ENCODE assay signal across 16 cellular contexts in the genomic region with DNA sequence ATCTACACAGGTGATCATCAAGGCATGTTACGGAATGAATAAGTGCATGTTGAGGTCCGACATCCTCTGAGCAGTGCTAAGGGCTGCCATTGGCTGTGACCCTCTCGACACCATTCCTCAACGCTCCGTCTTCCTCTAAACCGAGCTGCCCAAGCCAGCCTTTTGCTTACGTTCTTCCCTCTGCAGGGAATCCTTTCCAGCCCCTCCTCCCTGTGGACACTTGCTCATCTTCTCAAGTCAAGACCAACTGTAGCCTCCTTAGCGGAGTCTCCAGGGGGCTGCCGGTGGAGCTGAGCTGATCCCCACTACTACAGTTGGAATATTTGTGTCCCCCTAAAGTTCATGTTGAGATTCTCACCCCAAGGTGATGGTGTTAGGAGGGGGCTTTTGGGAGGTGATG.
DNase-seq lines count a peak whose midpoint lies in the region; ATAC-seq and TF ChIP-seq lines count a peak whose summit lies in the region.
"Had no signal": no experiment of that assay in that cellular context is flagged by ENCODE, and none has a peak within 500 bp of the region (broad histone marks: within the 10 kb centered on the region; RNA-seq: fewer than 3 reads in every experiment).

No MANE protein-coding gene starts in this region.

- H3K27ac ChIP-seq in lung (ENCODE audit: low read depth in 1 of 2, low read length in 1 of 2): no peak overlapping the region

- TF ChIP-seq CTCF in lung (IDR thresholded peaks at IDR 0.05; ENCODE audit: control extremely low read depth, extremely low read depth): no peak

- no peaks in the 10 kb centered on the region for H3K4me1 Mint-ChIP-seq in activated T-cell treated with anti-CD3 and anti-CD28 coated beads, Interleukin-2, amount 50 U/mL, for 24 hours (ENCODE audit: low read depth)
- H3K4me1 Mint-ChIP-seq: CD4-positive, alpha-beta memory T cell had no signal

- peaks cover 0 to 5% of the 10 kb centered on the region in 2 donors for H3K9me3 ChIP-seq in lung (ENCODE audit: control insufficient read depth in 2 of 2, insufficient read depth in 1 of 2, low read length in 1 of 2)
- H3K9me3 ChIP-seq: HAP-1 had no signal

- no peaks in the 10 kb centered on the region for H3K9me3 Mint-ChIP-seq in activated T-cell treated with anti-CD3 and anti-CD28 coated beads, Interleukin-2, amount 50 U/mL, for 24 hours

- H3K27me3 Mint-ChIP-seq in activated T-cell treated with anti-CD3 and anti-CD28 coated beads, Interleukin-2, amount 50 U/mL, for 24 hours: no peaks in the 10 kb centered on the region
- H3K27me3 Mint-ChIP-seq: CD4-positive, alpha-beta memory T cell had no signal

- whole genome bisulfite sequencing in lung, 2 donors: 91 to 95% methylated on average over 9 of the region's 9 CpGs

- no peaks in the 10 kb centered on the region for H3K36me3 ChIP-seq in lung (ENCODE audit: control insufficient read depth in 2 of 2, insufficient read depth in 2 of 2, low read length in 2 of 2)
- H3K36me3 ChIP-seq: HAP-1 had no signal

- no peaks in the 10 kb centered on the region for H3K36me3 Mint-ChIP-seq in activated T-cell treated with anti-CD3 and anti-CD28 coated beads, Interleukin-2, amount 50 U/mL, for 24 hours (ENCODE audit: low read depth)
- H3K36me3 Mint-ChIP-seq: CD4-positive, alpha-beta memory T cell had no signal

- no peak overlapping the region for H3K4me3 ChIP-seq in lung
- H3K4me3 ChIP-seq: HAP-1 had no signal

- no peaks in the 10 kb centered on the region for H3K27me3 ChIP-seq in lung (ENCODE audit: control insufficient read depth, insufficient read depth)

- H3K4me3 Mint-ChIP-seq in activated T-cell treated with anti-CD3 and anti-CD28 coated beads, Interleukin-2, amount 50 U/mL, for 24 hours: no peak overlapping the region
- H3K4me3 Mint-ChIP-seq: CD4-positive, alpha-beta memory T cell; HFFc6 had no signal

- no peak overlapping the region for H3K27ac Mint-ChIP-seq in activated T-cell treated with anti-CD3 and anti-CD28 coated beads, Interleukin-2, amount 50 U/mL, for 24 hours
- H3K27ac Mint-ChIP-seq: CD4-positive, alpha-beta memory T cell; HFFc6 had no signal

- intact Hi-C loops in posterior vena cava (cut with DNase I): no loop called here

- no peak for ATAC-seq in lung (ENCODE audit: insufficient read depth, low FRiP score)
- ATAC-seq in GM21381 (IDR thresholded peaks at IDR 0.05; ENCODE audit: unreplicated experiment): no peak

- no peaks in the 10 kb centered on the region for H3K4me1 ChIP-seq in lung (ENCODE audit: control insufficient read depth in 2 of 2, insufficient read depth in 2 of 2, low read length in 2 of 2)
- H3K4me1 ChIP-seq: HAP-1 had no signal

- peak; percentile 4 for DNase-seq in activated CD8-positive, alpha-beta memory T cell treated with anti-CD3 and anti-CD28 coated beads for 24 hours
- no peak for DNase-seq in activated CD8-positive, alpha-beta memory T cell treated with anti-CD3 and anti-CD28 coated beads, Interleukin-2, amount 50 U/mL, for 4 hours
- peak; percentile 14 for DNase-seq in lung (ENCODE audit: low spot score)
- DNase-seq in posterior vena cava (ENCODE audit: low spot score): peak; percentile 60
- DNase-seq in activated T-cell treated with anti-CD3 and anti-CD28 coated beads, Interleukin-2, amount 50 U/mL, for 24 hours: no peak
- DNase-seq: C1 segment of cervical spinal cord; Calu3; CD4-positive, alpha-beta memory T cell; COR-L47; DMS53; DMS79 treated with DMSO at 0.1 percent for 48 hours; GF-D8; GOT3; HFFc6 had no signal

Comparison
In these comparisons a context has a peak if more than half of its experiments do, and no peak if none do; other contexts are left out.
1. DNase-seq: peak in activated CD8-positive, alpha-beta memory T cell treated with anti-CD3 and anti-CD28 coated beads for 24 hours (single experiment), lung (single experiment) and posterior vena cava (single experiment); none in activated CD8-positive, alpha-beta memory T cell treated with anti-CD3 and anti-CD28 coated beads, Interleukin-2, amount 50 U/mL, for 4 hours (single experiment) and activated T-cell treated with anti-CD3 and anti-CD28 coated beads, Interleukin-2, amount 50 U/mL, for 24 hours (single experiment).